26 cellular contexts compared by ENCODE assay signal in the genomic region with DNA sequence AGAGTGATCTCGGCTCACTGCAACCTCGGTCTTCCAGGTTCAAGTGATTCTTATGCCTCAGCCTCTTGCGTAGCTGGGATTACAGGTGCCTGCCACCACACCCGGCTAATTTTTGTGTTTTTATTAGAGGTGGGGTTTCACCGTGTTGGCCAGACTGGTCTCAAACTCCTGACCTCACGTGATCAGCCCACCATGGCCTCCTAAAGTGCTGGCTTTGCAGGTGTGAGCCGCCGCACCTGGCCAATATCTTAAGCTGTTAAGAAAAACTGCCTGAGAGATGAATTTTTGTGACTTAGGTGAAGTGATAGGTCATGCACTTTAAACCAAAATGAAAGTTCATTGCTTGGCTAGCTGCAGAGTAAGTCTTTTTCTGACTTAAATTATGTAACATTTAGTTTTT. TPM values are rescaled to one million over a fixed set of nuclear protein-coding genes. Genes with fewer than 3 reads are reported as not detected.
"Had no signal": no experiment of that assay in that cellular context is flagged by ENCODE, and none has a peak within 500 bp of the region (broad histone marks: within the 10 kb centered on the region; RNA-seq: fewer than 3 reads in every experiment).

No MANE protein-coding gene starts in this region.

- H3K27ac ChIP-seq: VCaP had no signal

- H3K4me1 Mint-ChIP-seq: activated T-helper 17 cell treated with anti-CD3 and anti-CD28 coated beads, Interleukin-2, amount 50 U/mL, for 72 hours had no signal

- H3K27me3 Mint-ChIP-seq: activated CD4-positive, alpha-beta memory T cell treated with anti-CD3 and anti-CD28 coated beads, Interleukin-2, amount 10 ng/mL, durations not matched to agents 7 days and 5 days; activated CD4-positive, alpha-beta T cell treated with anti-CD3 and anti-CD28 coated beads, Interleukin-2, amount 10 ng/mL, durations not matched to agents 7 days and 5 days; activated naive CD8-positive, alpha-beta T cell treated with anti-CD3 and anti-CD28 coated beads for 36 hours; activated T-helper 17 cell treated with anti-CD3 and anti-CD28 coated beads, Interleukin-2, amount 50 U/mL, for 72 hours had no signal

- H3K27ac Mint-ChIP-seq: activated CD4-positive, alpha-beta memory T cell treated with anti-CD3 and anti-CD28 coated beads, Interleukin-2, amount 10 ng/mL, durations not matched to agents 7 days and 5 days; activated CD4-positive, alpha-beta T cell treated with anti-CD3 and anti-CD28 coated beads, Interleukin-2, amount 10 ng/mL, durations not matched to agents 7 days and 5 days; activated naive CD4-positive, alpha-beta T cell treated with anti-CD3 and anti-CD28 coated beads for 36 hours; activated naive CD8-positive, alpha-beta T cell treated with anti-CD3 and anti-CD28 coated beads for 36 hours; activated T-helper 17 cell treated with anti-CD3 and anti-CD28 coated beads, Interleukin-2, amount 50 U/mL, for 72 hours had no signal

- H3K9me3 Mint-ChIP-seq: activated CD4-positive, alpha-beta memory T cell treated with anti-CD3 and anti-CD28 coated beads, Interleukin-2, amount 10 ng/mL, durations not matched to agents 7 days and 5 days; activated CD4-positive, alpha-beta T cell treated with anti-CD3 and anti-CD28 coated beads, Interleukin-2, amount 10 ng/mL, durations not matched to agents 7 days and 5 days; activated naive CD4-positive, alpha-beta T cell treated with anti-CD3 and anti-CD28 coated beads for 36 hours; activated T-helper 17 cell treated with anti-CD3 and anti-CD28 coated beads, Interleukin-2, amount 50 U/mL, for 72 hours had no signal

- FAIRE-seq: RCC 7860, TTC549 had no signal

- ATAC-seq: activated T-helper 17 cell treated with anti-CD3 and anti-CD28 coated beads, Interleukin-2, amount 50 U/mL, for 72 hours; PC-3 had no signal

- DNase-seq: activated CD4-positive, alpha-beta memory T cell treated with anti-CD3 and anti-CD28 coated beads, Interleukin-2, amount 10 ng/mL, durations not matched to agents 7 days and 5 days; activated CD4-positive, alpha-beta T cell treated with anti-CD3 and anti-CD28 coated beads, Interleukin-2, amount 10 ng/mL, durations not matched to agents 7 days and 5 days; activated CD4-positive, CD25-positive, alpha-beta regulatory T cell; activated gamma-delta T cell; activated naive CD4-positive, alpha-beta T cell treated with anti-CD3 and anti-CD28 coated beads for 36 hours; activated naive CD8-positive, alpha-beta T cell treated with anti-CD3 and anti-CD28 coated beads for 36 hours; activated T-cell treated with anti-CD3 and anti-CD28 coated beads for 4 hours; activated T-cell treated with anti-CD3 and anti-CD28 coated beads, Interleukin-2, amount 50 U/mL, for 48 hours; NCI-H1105 treated with DMSO at 0.1 percent for 48 hours; NCI-H1436 treated with DMSO at 0.1 percent for 48 hours; NCI-H187; NCI-H2081; NCI-H446; NCI-H524; PC-3; SHP77 treated with DMSO at 0.1 percent for 48 hours; T-helper 2 cell; T1000 had no signal

- H3K4me3 Mint-ChIP-seq: activated CD4-positive, alpha-beta memory T cell treated with anti-CD3 and anti-CD28 coated beads, Interleukin-2, amount 10 ng/mL, durations not matched to agents 7 days and 5 days; activated CD4-positive, alpha-beta T cell treated with anti-CD3 and anti-CD28 coated beads, Interleukin-2, amount 10 ng/mL, durations not matched to agents 7 days and 5 days; activated naive CD4-positive, alpha-beta T cell treated with anti-CD3 and anti-CD28 coated beads for 36 hours; activated naive CD8-positive, alpha-beta T cell treated with anti-CD3 and anti-CD28 coated beads for 36 hours; activated T-helper 17 cell treated with anti-CD3 and anti-CD28 coated beads, Interleukin-2, amount 50 U/mL, for 72 hours had no signal

RNA-seq across cellular contexts. Expression of gene DUSP21, which starts 35.0 kb away (rescaled TPM):
- total RNA-seq: activated CD4-positive, alpha-beta memory T cell treated with anti-CD3 and anti-CD28 coated beads, Interleukin-2, amount 10 ng/mL, durations not matched to agents 7 days and 5 days; activated CD4-positive, alpha-beta T cell treated with anti-CD3 and anti-CD28 coated beads, Interleukin-2, amount 10 ng/mL, durations not matched to agents 7 days and 5 days; activated CD8-positive, alpha-beta memory T cell treated with anti-CD3 and anti-CD28 coated beads for 36 hours; activated naive CD4-positive, alpha-beta T cell treated with anti-CD3 and anti-CD28 coated beads for 36 hours; activated naive CD8-positive, alpha-beta T cell treated with anti-CD3 and anti-CD28 coated beads for 36 hours; activated T-helper 17 cell treated with anti-CD3 and anti-CD28 coated beads, Interleukin-2, amount 50 U/mL, for 72 hours; cardiac septum; chondrocyte; PC-3; SK-MEL-5 had no signal
